In the genomic region with DNA sequence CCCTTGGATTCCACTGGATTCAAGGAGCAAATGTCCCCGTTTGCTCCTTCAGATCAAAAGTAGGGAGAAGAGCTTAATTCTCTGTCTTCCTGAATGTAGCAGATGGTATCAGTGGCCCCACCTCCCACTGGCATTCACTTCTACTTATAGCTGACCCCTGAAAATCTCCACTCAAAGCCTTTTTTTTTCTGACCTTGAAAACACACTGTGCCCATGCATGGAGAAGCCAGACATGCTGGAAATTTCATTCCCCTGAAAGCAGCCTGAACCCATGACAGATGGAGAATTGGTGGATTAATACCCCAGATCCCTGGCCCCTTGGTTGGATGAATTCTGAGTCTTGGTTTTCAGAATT, we compare ENCODE assay signal across 13 cellular contexts.
"Had no signal": no experiment of that assay in that cellular context is flagged by ENCODE, and none has a peak within 500 bp of the region (broad histone marks: within the 10 kb centered on the region; RNA-seq: fewer than 3 reads in every experiment).

No MANE protein-coding gene starts in this region.

- H3K9me3 Mint-ChIP-seq: neural crest cell had no signal

- H3K27me3 ChIP-seq: cardiac muscle cell, colonic mucosa, foreskin keratinocyte, pancreas had no signal

- ATAC-seq: left colon, pancreas had no signal

- H3K4me3 Mint-ChIP-seq: activated T-cell treated with anti-CD3 and anti-CD28 coated beads, Interleukin-2, amount 50 U/mL, for 4 hours; neural crest cell had no signal

- H3K4me3 ChIP-seq: cardiac muscle cell, colonic mucosa, pancreas had no signal

- H3K4me1 ChIP-seq: colonic mucosa, pancreas had no signal

- H3K27me3 Mint-ChIP-seq: stimulated activated naive CD8-positive, alpha-beta T cell treated with anti-CD3 and anti-CD28 coated beads, Interleukin-15, amount 100 ng/mL, for 72 hours had no signal

- H3K27ac ChIP-seq: cardiac muscle cell, colonic mucosa, foreskin keratinocyte, pancreas had no signal

- H3K36me3 ChIP-seq: cardiac muscle cell, colonic mucosa, pancreas had no signal

- DNase-seq: activated CD4-positive, alpha-beta T cell treated with anti-CD3 and anti-CD28 coated beads for 4 hours; activated T-cell treated with anti-CD3 and anti-CD28 coated beads, Interleukin-2, amount 50 U/mL, for 4 hours; colonic mucosa; effector CD4-positive, alpha-beta T cell; left colon; pancreas; stimulated activated CD4-positive, alpha-beta T cell treated with anti-CD3 and anti-CD28 coated beads, Interleukin-4, amount 100 ng/mL, for 1 hour; stimulated activated CD8-positive, alpha-beta memory T cell treated with anti-CD3 and anti-CD28 coated beads, Interleukin-4, amount 100 ng/mL, for 48 hours; T-helper 1 cell had no signal

- H3K9me3 ChIP-seq: colonic mucosa, pancreas had no signal
